Comparison of ENCODE assay signal across 23 cellular contexts in the genomic region with DNA sequence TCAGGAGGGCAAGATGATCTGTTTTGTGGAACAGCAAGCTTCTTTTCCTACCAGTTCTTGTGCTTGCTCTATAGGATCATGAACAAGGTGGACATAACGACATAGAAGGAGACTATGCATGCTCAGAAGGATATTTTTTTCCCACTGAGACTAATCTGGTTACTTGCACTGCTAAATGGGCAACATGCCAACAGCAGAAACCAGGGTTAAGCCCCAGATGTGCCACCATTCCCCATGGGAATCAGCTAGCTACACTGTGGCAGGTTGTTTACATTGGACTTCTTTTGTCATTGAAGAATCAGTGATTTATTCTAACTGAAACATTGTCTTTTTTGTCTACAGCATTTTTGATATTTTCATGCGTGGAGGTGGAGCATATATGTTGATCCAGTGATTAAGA.
"Had no signal": no experiment of that assay in that cellular context is flagged by ENCODE, and none has a peak within 500 bp of the region (broad histone marks: within the 10 kb centered on the region; RNA-seq: fewer than 3 reads in every experiment).

No MANE protein-coding gene starts in this region.

- H3K9me3 ChIP-seq: adrenal gland, left lung, right lobe of liver had no signal

- H3K4me1 ChIP-seq: adrenal gland, left lung, neural progenitor cell, right lobe of liver, thyroid gland had no signal

- H3K9ac ChIP-seq: neural progenitor cell had no signal

- H2AFZ ChIP-seq: neural progenitor cell had no signal

- H3K36me3 ChIP-seq: adrenal gland, left lung, neural progenitor cell, right lobe of liver, thyroid gland had no signal

- H3K4me3 ChIP-seq: adrenal gland, left lung, lung, neural progenitor cell, right lobe of liver, skin epidermis, thyroid gland had no signal

- DNase-seq: activated CD8-positive, alpha-beta memory T cell treated with anti-CD3 and anti-CD28 coated beads, Interleukin-2, amount 50 U/mL, for 4 hours; activated naive CD4-positive, alpha-beta T cell; activated T-cell treated with anti-CD3 and anti-CD28 coated beads, Interleukin-2, amount 50 U/mL, for 4 hours; adrenal gland; central memory CD4-positive, alpha-beta T cell; effector memory CD8-positive, alpha-beta T cell; foreskin melanocyte; immature natural killer cell; kidney glomerular epithelial cell; left lung; naive thymus-derived CD8-positive, alpha-beta T cell; posterior cingulate gyrus; right lobe of liver; stimulated activated CD4-positive, alpha-beta T cell treated with anti-CD3 and anti-CD28 coated beads, Interleukin-1b, Interleukin-23, amount 100 ng/mL, for 48 hours; substantia nigra; thyroid gland had no signal

- H3K4me2 ChIP-seq: neural progenitor cell had no signal

- FAIRE-seq: astrocyte, endothelial cell of umbilical vein had no signal

- H3K27me3 ChIP-seq: adrenal gland, left lung, neural progenitor cell, right lobe of liver, thyroid gland had no signal

- H3K27ac ChIP-seq: adrenal gland, left lung, neural progenitor cell, right lobe of liver, skin epidermis, thyroid gland had no signal

- ATAC-seq: activated T-cell treated with anti-CD3 and anti-CD28 coated beads, Interleukin-2, amount 50 U/mL, for 4 hours; effector memory CD8-positive, alpha-beta T cell; esophagus mucosa; left lung; naive thymus-derived CD8-positive, alpha-beta T cell; right lobe of liver; WTC11 had no signal
